1 cellular context compared by ENCODE assay signal in the genomic region with DNA sequence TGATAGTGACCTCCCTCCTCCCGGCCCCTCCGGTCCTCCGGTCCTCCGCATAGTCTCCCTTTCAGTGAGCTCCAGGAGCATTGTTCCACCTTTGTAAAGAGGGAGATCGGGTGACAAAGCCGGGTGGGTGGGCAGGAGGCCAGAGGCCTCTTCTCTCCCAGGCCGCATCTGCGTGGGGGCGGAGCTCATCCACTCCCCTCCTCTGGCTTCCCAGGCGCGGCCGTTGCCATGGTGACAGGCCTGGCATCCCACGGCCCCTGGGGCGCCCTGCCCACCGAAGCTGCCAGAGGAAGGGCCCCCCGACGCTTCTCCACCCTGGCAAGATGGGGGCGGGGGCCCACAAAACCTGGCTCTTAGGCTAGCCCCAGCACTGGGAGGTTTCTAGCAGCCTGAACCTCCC.
TF ChIP-seq lines count a peak whose summit lies in the region.

No MANE protein-coding gene starts in this region.

TF ChIP-seq in HepG2, 621 proteins besides CTCF, POLR2A, EP300 and RAD21:
- peak; percentile 44; the same call in 1 of the 2 replicates for TF ChIP-seq RFX1 (IDR thresholded peaks at IDR 0.05)
- peak; percentile 68 for TF ChIP-seq RFX3 (CRISPR knock-in tag; IDR thresholded peaks at IDR 0.05)
- no peak for TF ChIP-seq NFYB (CRISPR knock-in tag; IDR thresholded peaks at IDR 0.05)
